In genomic region chr7:16915405-16915804, GRCh38 we compare ENCODE assay signal across 15 cellular contexts. TPM values are rescaled to one million over a fixed set of nuclear protein-coding genes. Genes with fewer than 3 reads are reported as not detected.
DNase-seq lines count a peak whose midpoint lies in the region; ATAC-seq and TF ChIP-seq lines count a peak whose summit lies in the region.
"Had no signal": no experiment of that assay in that cellular context is flagged by ENCODE, and none has a peak within 500 bp of the region (broad histone marks: within the 10 kb centered on the region; RNA-seq: fewer than 3 reads in every experiment).

No MANE protein-coding gene starts in this region.

- DNase-seq in activated CD8-positive, alpha-beta T cell treated with anti-CD3 and anti-CD28 coated beads for 36 hours: no peak
- DNase-seq in activated CD8-positive, alpha-beta T cell treated with anti-CD3 and anti-CD28 coated beads, Interleukin-2, amount 10 ng/mL, durations not matched to agents 7 days and 5 days: no peak
- DNase-seq in RPMI7951 (ENCODE audit: low read depth) (peak; percentile 98), fibroblast of mammary gland (ENCODE audit: low read depth) (peak; percentile 93), GM13977 (ENCODE audit: low spot score) (no peak), OCI-M1 (lab: John Stamatoyannopoulos, UW) (no peak), HEK293T (ENCODE audit: extremely low spot score) (no peak)
- no peak for DNase-seq in stimulated activated naive CD8-positive, alpha-beta T cell treated with anti-CD3 and anti-CD28 coated beads, Interleukin-15, amount 100 ng/mL, for 72 hours
- DNase-seq: activated naive CD4-positive, alpha-beta T cell; left ventricle myocardium inferior; NCI-H1092; NK-92 treated with Interleukin-12 subunit alpha and Interleukin-12 subunit beta, amount 100 ng/mL, for 24 hours; right lobe of liver had no signal

- H3K36me3 Mint-ChIP-seq in activated CD8-positive, alpha-beta T cell treated with anti-CD3 and anti-CD28 coated beads for 36 hours (ENCODE audit: low read depth): no peaks in the 10 kb centered on the region
- H3K36me3 Mint-ChIP-seq in activated CD8-positive, alpha-beta T cell treated with anti-CD3 and anti-CD28 coated beads, Interleukin-2, amount 10 ng/mL, durations not matched to agents 7 days and 5 days (ENCODE audit: low read depth): no peaks in the 10 kb centered on the region

- H3K4me3 Mint-ChIP-seq in activated CD8-positive, alpha-beta T cell treated with anti-CD3 and anti-CD28 coated beads for 36 hours: no peak overlapping the region
- H3K4me3 Mint-ChIP-seq in activated CD8-positive, alpha-beta T cell treated with anti-CD3 and anti-CD28 coated beads, Interleukin-2, amount 10 ng/mL, durations not matched to agents 7 days and 5 days: no peak overlapping the region
- no peak overlapping the region for H3K4me3 Mint-ChIP-seq in stimulated activated naive CD8-positive, alpha-beta T cell treated with anti-CD3 and anti-CD28 coated beads, Interleukin-15, amount 100 ng/mL, for 72 hours
- H3K4me3 Mint-ChIP-seq: B cell had no signal

- POLR2A ChIA-PET in activated CD8-positive, alpha-beta T cell treated with anti-CD3 and anti-CD28 coated beads for 36 hours (lab: Charles Lee): no interaction called here
- POLR2A ChIA-PET in activated CD8-positive, alpha-beta T cell treated with anti-CD3 and anti-CD28 coated beads, Interleukin-2, amount 10 ng/mL, durations not matched to agents 7 days and 5 days (lab: Charles Lee): no interaction called here
- POLR2A ChIA-PET in HEK293T (lab: Yijun Ruan, JAX): no interaction called here

- TF ChIP-seq CTCF in activated CD8-positive, alpha-beta T cell treated with anti-CD3 and anti-CD28 coated beads for 36 hours (IDR thresholded peaks at IDR 0.05): no peak
- no peak for TF ChIP-seq CTCF in fibroblast of mammary gland (conservative IDR thresholded peaks at IDR 0.05; ENCODE audit: control insufficient read depth, insufficient read depth, low read depth, low read length)
- TF ChIP-seq CTCF in GM13977 (IDR thresholded peaks at IDR 0.05; ENCODE audit: extremely low read depth, insufficient read depth, missing control alignments): no peak

- no peak overlapping the region for H3K4me3 ChIP-seq in fibroblast of mammary gland (ENCODE audit: control insufficient read depth, low read depth, low read length)
- H3K4me3 ChIP-seq: GM12878, left ventricle myocardium inferior, right lobe of liver had no signal

- peak; percentile 67 for ATAC-seq in activated CD8-positive, alpha-beta T cell treated with anti-CD3 and anti-CD28 coated beads for 36 hours
- no peak for ATAC-seq in activated CD8-positive, alpha-beta T cell treated with anti-CD3 and anti-CD28 coated beads, Interleukin-2, amount 10 ng/mL, durations not matched to agents 7 days and 5 days
- peak; percentile 89 for ATAC-seq in stimulated activated naive CD8-positive, alpha-beta T cell treated with anti-CD3 and anti-CD28 coated beads, Interleukin-15, amount 100 ng/mL, for 72 hours
- ATAC-seq: GM12878 had no signal

- intact Hi-C loops in activated CD8-positive, alpha-beta T cell treated with anti-CD3 and anti-CD28 coated beads for 36 hours (cut with micrococcal nuclease): loop anchor here (5.0 kb wide), 1 partner anchor 113 kb away; the partner anchor contains the start of gene AGR2

- H3K27ac Mint-ChIP-seq in activated CD8-positive, alpha-beta T cell treated with anti-CD3 and anti-CD28 coated beads for 36 hours: no peak overlapping the region
- H3K27ac Mint-ChIP-seq in activated CD8-positive, alpha-beta T cell treated with anti-CD3 and anti-CD28 coated beads, Interleukin-2, amount 10 ng/mL, durations not matched to agents 7 days and 5 days: no peak overlapping the region
- no peak overlapping the region for H3K27ac Mint-ChIP-seq in stimulated activated naive CD8-positive, alpha-beta T cell treated with anti-CD3 and anti-CD28 coated beads, Interleukin-15, amount 100 ng/mL, for 72 hours
- H3K27ac Mint-ChIP-seq: B cell had no signal

- H3K9me3 Mint-ChIP-seq in activated CD8-positive, alpha-beta T cell treated with anti-CD3 and anti-CD28 coated beads for 36 hours: no peaks in the 10 kb centered on the region
- no peaks in the 10 kb centered on the region for H3K9me3 Mint-ChIP-seq in activated CD8-positive, alpha-beta T cell treated with anti-CD3 and anti-CD28 coated beads, Interleukin-2, amount 10 ng/mL, durations not matched to agents 7 days and 5 days (ENCODE audit: insufficient read depth)
- H3K9me3 Mint-ChIP-seq in stimulated activated naive CD8-positive, alpha-beta T cell treated with anti-CD3 and anti-CD28 coated beads, Interleukin-15, amount 100 ng/mL, for 72 hours: peaks cover 0 to 10% of the 10 kb centered on the region in 2 donors

- in situ Hi-C loops in GM13977 (cut with MboI; ENCODE audit: low pct_unique_long_range_greater_than_20kb, low sequenced_read_pairs, unreplicated experiment): no loop called here

- peaks cover 7% of the 10 kb centered on the region for H3K4me1 Mint-ChIP-seq in activated CD8-positive, alpha-beta T cell treated with anti-CD3 and anti-CD28 coated beads for 36 hours (ENCODE audit: low read depth)
- H3K4me1 Mint-ChIP-seq in activated CD8-positive, alpha-beta T cell treated with anti-CD3 and anti-CD28 coated beads, Interleukin-2, amount 10 ng/mL, durations not matched to agents 7 days and 5 days (ENCODE audit: low read depth): peaks cover 8% of the 10 kb centered on the region
- H3K4me1 Mint-ChIP-seq in stimulated activated naive CD8-positive, alpha-beta T cell treated with anti-CD3 and anti-CD28 coated beads, Interleukin-15, amount 100 ng/mL, for 72 hours: peaks cover 11% of the 10 kb centered on the region

- CTCF ChIA-PET in activated CD8-positive, alpha-beta T cell treated with anti-CD3 and anti-CD28 coated beads for 36 hours (lab: Charles Lee): no interaction called here
- CTCF ChIA-PET in activated CD8-positive, alpha-beta T cell treated with anti-CD3 and anti-CD28 coated beads, Interleukin-2, amount 10 ng/mL, durations not matched to agents 7 days and 5 days (lab: Charles Lee): interaction anchor here (0.7 to 3.7 kb wide), 2 partner anchors 11 to 23 kb away, joined by 3 to 51 read pairs; no protein-coding TSS in a partner anchor
- CTCF ChIA-PET in HEK293T (lab: Yijun Ruan, JAX): interaction anchor here (1.1 kb wide), 1 partner anchor 114 kb away, joined by 3 read pairs; no protein-coding TSS in a partner anchor

- no peaks in the 10 kb centered on the region for H3K27me3 Mint-ChIP-seq in activated CD8-positive, alpha-beta T cell treated with anti-CD3 and anti-CD28 coated beads for 36 hours
- H3K27me3 Mint-ChIP-seq in activated CD8-positive, alpha-beta T cell treated with anti-CD3 and anti-CD28 coated beads, Interleukin-2, amount 10 ng/mL, durations not matched to agents 7 days and 5 days (ENCODE audit: low read depth): peaks cover 12% of the 10 kb centered on the region
- no peaks in the 10 kb centered on the region for H3K27me3 Mint-ChIP-seq in stimulated activated naive CD8-positive, alpha-beta T cell treated with anti-CD3 and anti-CD28 coated beads, Interleukin-15, amount 100 ng/mL, for 72 hours
- H3K27me3 Mint-ChIP-seq: B cell had no signal

TF ChIP-seq in HEK293T, 16 proteins besides CTCF, POLR2A, EP300 and RAD21:
- no peak for TF ChIP-seq LEF1 (IDR thresholded peaks at IDR 0.05; ENCODE audit: borderline replicate concordance)
- no peak for TF ChIP-seq SP1 (IDR thresholded peaks at IDR 0.05)
- TF ChIP-seq CTBP1 (IDR thresholded peaks at IDR 0.05; ENCODE audit: borderline replicate concordance): no peak
- no peak for TF ChIP-seq BHLHE40 (IDR thresholded peaks at IDR 0.05; ENCODE audit: borderline replicate concordance)
- TF ChIP-seq ARNT (IDR thresholded peaks at IDR 0.05): no peak

RNA-seq across cellular contexts. Expression of gene AGR3, which starts 33.6 kb away (rescaled TPM):
- total RNA-seq in activated CD8-positive, alpha-beta T cell treated with anti-CD3 and anti-CD28 coated beads for 36 hours: not detected
- not detected for total RNA-seq in activated CD8-positive, alpha-beta T cell treated with anti-CD3 and anti-CD28 coated beads, Interleukin-2, amount 10 ng/mL, durations not matched to agents 7 days and 5 days
- total RNA-seq in RPMI7951 (2014; rRNA removed; shearing (Covaris generic)): not detected in 2 replicates
- total RNA-seq: B cell, GM12878, left ventricle myocardium inferior, right lobe of liver had no signal

Comparison
In these comparisons a context has a peak if more than half of its experiments do, and no peak if none do; other contexts are left out.
1. DNase-seq: peak in RPMI7951 (single experiment) and fibroblast of mammary gland (single experiment); none in activated CD8-positive, alpha-beta T cell treated with anti-CD3 and anti-CD28 coated beads for 36 hours (single experiment), activated CD8-positive, alpha-beta T cell treated with anti-CD3 and anti-CD28 coated beads, Interleukin-2, amount 10 ng/mL, durations not matched to agents 7 days and 5 days (single experiment), stimulated activated naive CD8-positive, alpha-beta T cell treated with anti-CD3 and anti-CD28 coated beads, Interleukin-15, amount 100 ng/mL, for 72 hours (0 of 2), GM13977 (single experiment), OCI-M1 (single experiment) and HEK293T (single experiment).